ENCODE assay signal across 6 cellular contexts in the genomic region with DNA sequence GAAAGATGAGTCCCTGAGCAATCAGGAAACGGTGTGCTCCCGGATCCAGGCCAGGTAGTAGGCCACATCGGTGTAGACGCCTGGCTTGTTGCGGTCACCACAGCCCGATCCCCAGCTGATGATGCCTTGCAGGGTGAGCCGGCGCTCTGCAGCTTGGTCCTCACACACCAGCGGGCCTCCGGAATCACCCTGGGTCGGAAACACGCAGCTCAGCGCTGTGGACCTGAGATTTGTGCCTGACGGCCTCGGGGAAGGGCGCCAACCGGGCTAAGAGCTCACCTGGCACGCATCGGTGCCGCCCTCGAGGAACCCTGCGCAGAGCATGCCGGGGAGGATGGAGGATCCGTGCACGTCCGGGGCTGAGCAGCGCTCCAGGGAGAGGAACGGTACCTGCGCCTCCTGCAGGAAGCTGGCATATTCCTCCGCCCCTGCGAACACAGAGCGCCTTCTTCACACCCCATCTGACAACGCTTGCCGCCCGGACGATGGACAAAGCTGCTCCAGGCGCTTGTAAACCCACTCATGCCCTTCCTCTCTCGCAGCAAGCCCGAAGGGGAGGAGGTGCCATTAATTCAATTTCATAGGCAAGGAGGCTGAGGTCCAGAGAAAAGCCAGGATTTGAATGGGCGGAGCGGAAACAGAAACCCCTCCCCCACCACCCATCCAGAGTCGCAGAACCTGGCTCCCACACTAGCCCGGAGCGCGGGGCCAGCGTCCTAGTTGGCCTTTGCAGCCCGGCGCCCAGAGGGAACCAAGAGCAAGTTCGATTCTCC. TPM values are rescaled to one million over a fixed set of nuclear protein-coding genes. Genes with fewer than 3 reads are reported as not detected.
A peak's percentile ranks its signal among the peaks of the same experiment; 100 is the strongest.
DNase-seq lines count a peak whose midpoint lies in the region; ATAC-seq lines count a peak whose summit lies in the region.

No MANE protein-coding gene starts in this region.

- H3K36me3 Mint-ChIP-seq in activated CD8-positive, alpha-beta memory T cell treated with anti-CD3 and anti-CD28 coated beads, Interleukin-2, amount 10 ng/mL, durations not matched to agents 7 days and 5 days: no peaks in the 10 kb centered on the region

- CTCF ChIA-PET in activated CD8-positive, alpha-beta memory T cell treated with anti-CD3 and anti-CD28 coated beads, Interleukin-2, amount 10 ng/mL, durations not matched to agents 7 days and 5 days (lab: Charles Lee): interaction anchor here (0.6 to 18.7 kb wide), 28 partner anchors 9 to 291 kb away, joined by 3 to 717 read pairs (median 12); a partner anchor contains a TSS

- peak overlapping the region; percentile 5 for H3K27ac Mint-ChIP-seq in activated CD8-positive, alpha-beta memory T cell treated with anti-CD3 and anti-CD28 coated beads, Interleukin-2, amount 10 ng/mL, durations not matched to agents 7 days and 5 days

- peak; percentile 89 for DNase-seq in COR-L47 (lab: John Stamatoyannopoulos, UW)
- DNase-seq in NCI-H1694 treated with DMSO at 0.1 percent for 48 hours (lab: John Stamatoyannopoulos, UW): peak; percentile 28
- DNase-seq in activated CD8-positive, alpha-beta memory T cell treated with anti-CD3 and anti-CD28 coated beads, Interleukin-2, amount 10 ng/mL, durations not matched to agents 7 days and 5 days: peak; percentile 78
- peak; percentile 51 for DNase-seq in left ventricle myocardium superior
- peak; percentile 47 for DNase-seq in stimulated activated CD8-positive, alpha-beta memory T cell treated with anti-CD3 and anti-CD28 coated beads, Interleukin-4, amount 100 ng/mL, for 24 hours (ENCODE audit: low read depth)
- DNase-seq in A172 (ENCODE audit: low spot score): no peak

- peaks cover 23% of the 10 kb centered on the region for H3K27me3 Mint-ChIP-seq in activated CD8-positive, alpha-beta memory T cell treated with anti-CD3 and anti-CD28 coated beads, Interleukin-2, amount 10 ng/mL, durations not matched to agents 7 days and 5 days

- intact Hi-C loops in left ventricle myocardium superior (cut with micrococcal nuclease): no loop called here

- peak; percentile 34 for ATAC-seq in activated CD8-positive, alpha-beta memory T cell treated with anti-CD3 and anti-CD28 coated beads, Interleukin-2, amount 10 ng/mL, durations not matched to agents 7 days and 5 days
- peak; percentile 38 for ATAC-seq in left ventricle myocardium superior

- peak overlapping the region; percentile 64 for H3K4me3 Mint-ChIP-seq in activated CD8-positive, alpha-beta memory T cell treated with anti-CD3 and anti-CD28 coated beads, Interleukin-2, amount 10 ng/mL, durations not matched to agents 7 days and 5 days

- peaks cover 37% of the 10 kb centered on the region for H3K4me1 Mint-ChIP-seq in activated CD8-positive, alpha-beta memory T cell treated with anti-CD3 and anti-CD28 coated beads, Interleukin-2, amount 10 ng/mL, durations not matched to agents 7 days and 5 days

- H3K9me3 Mint-ChIP-seq in activated CD8-positive, alpha-beta memory T cell treated with anti-CD3 and anti-CD28 coated beads, Interleukin-2, amount 10 ng/mL, durations not matched to agents 7 days and 5 days (ENCODE audit: low read depth): no peaks in the 10 kb centered on the region

RNA-seq across cellular contexts. Expression of a gene that starts 2.0 kb away (rescaled TPM):
- total RNA-seq in activated CD8-positive, alpha-beta memory T cell treated with anti-CD3 and anti-CD28 coated beads, Interleukin-2, amount 10 ng/mL, durations not matched to agents 7 days and 5 days: not detected
- total RNA-seq in left ventricle myocardium superior: not detected
- not detected in 2 replicates for total RNA-seq in A172 (2014; rRNA removed; shearing (Covaris generic))

RNA-seq across cellular contexts. Expression of a gene that starts 6.9 kb away (rescaled TPM):
- 1 to 10 TPM; 1.3 to 2.2 TPM for total RNA-seq in activated CD8-positive, alpha-beta memory T cell treated with anti-CD3 and anti-CD28 coated beads, Interleukin-2, amount 10 ng/mL, durations not matched to agents 7 days and 5 days
- total RNA-seq in left ventricle myocardium superior: not detected
- total RNA-seq in A172 (2014; rRNA removed; shearing (Covaris generic)): 5.6 and 11.3 TPM in 2 replicates

RNA-seq across cellular contexts. Expression of a gene that starts 18.2 kb away (rescaled TPM):
- total RNA-seq in activated CD8-positive, alpha-beta memory T cell treated with anti-CD3 and anti-CD28 coated beads, Interleukin-2, amount 10 ng/mL, durations not matched to agents 7 days and 5 days: under 1 TPM; 0.19 to 0.85 TPM
- not detected for total RNA-seq in left ventricle myocardium superior
- total RNA-seq in A172 (2014; rRNA removed; shearing (Covaris generic)): 0.05 TPM in 1 of 2 replicates, not detected in the other

RNA-seq across cellular contexts. Expression of a gene that starts 24.0 kb away (rescaled TPM):
- total RNA-seq in activated CD8-positive, alpha-beta memory T cell treated with anti-CD3 and anti-CD28 coated beads, Interleukin-2, amount 10 ng/mL, durations not matched to agents 7 days and 5 days: 100 to 1,000 TPM; 112 to 159 TPM
- total RNA-seq in left ventricle myocardium superior: 17.6 TPM
- 59.3 and 67.6 TPM in 2 replicates for total RNA-seq in A172 (2014; rRNA removed; shearing (Covaris generic))

RNA-seq across cellular contexts. Expression of a gene that starts 44.2 kb away (rescaled TPM):
- total RNA-seq in activated CD8-positive, alpha-beta memory T cell treated with anti-CD3 and anti-CD28 coated beads, Interleukin-2, amount 10 ng/mL, durations not matched to agents 7 days and 5 days: 1 to 10 TPM; 3.1 to 5.3 TPM
- 0.40 TPM for total RNA-seq in left ventricle myocardium superior
- 58.8 and 72.4 TPM in 2 replicates for total RNA-seq in A172 (2014; rRNA removed; shearing (Covaris generic))
